ENCODE assay signal across 22 cellular contexts in the genomic region with DNA sequence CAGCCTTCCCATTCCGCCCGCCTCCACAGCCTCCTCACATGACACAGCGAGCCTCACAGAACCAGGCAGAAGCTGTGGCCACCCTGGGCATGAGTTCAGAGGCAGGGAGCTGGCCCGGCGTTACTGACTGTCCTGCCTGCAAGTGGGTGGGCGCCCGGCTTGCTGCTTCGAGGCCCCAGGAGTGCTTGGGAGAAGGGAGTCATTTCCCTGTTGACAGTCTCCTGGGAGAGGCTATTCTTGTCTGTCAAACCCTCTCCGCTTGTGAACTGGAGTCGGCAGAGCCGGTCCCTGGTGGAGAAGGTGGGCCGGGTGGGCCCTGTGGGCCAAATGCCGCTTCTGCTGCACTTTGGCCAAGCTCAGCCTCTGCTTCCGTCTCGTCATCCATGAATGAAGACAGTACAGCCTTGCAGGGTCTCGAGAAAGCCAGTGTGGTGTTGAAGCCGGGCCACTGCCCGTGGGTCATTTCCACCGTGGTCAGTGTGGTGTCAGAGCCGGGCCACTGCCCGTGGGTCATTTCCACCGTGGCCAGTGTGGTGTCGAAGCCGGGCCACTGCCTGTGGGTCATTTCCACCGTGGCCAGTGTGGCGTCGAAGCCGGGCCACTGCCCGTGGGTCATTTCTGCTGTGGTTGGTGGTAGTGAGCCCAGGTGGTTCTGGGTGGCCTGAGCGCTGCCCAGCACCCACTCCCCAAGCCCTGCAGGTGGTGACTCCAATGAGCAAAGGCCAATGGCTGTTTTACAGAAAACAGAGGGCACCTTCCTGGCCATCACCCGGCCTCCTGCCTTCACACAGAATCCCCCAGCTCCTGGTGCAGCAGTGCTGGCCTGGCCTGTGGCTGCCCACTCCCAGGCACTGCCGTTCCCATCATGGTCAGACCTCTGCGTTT. TPM values are rescaled to one million over a fixed set of nuclear protein-coding genes. Genes with fewer than 3 reads are reported as not detected.
"Had no signal": no experiment of that assay in that cellular context is flagged by ENCODE, and none has a peak within 500 bp of the region (broad histone marks: within the 10 kb centered on the region; RNA-seq: fewer than 3 reads in every experiment).

No MANE protein-coding gene starts in this region.

- H3K27me3 Mint-ChIP-seq: activated CD8-positive, alpha-beta T cell treated with anti-CD3 and anti-CD28 coated beads for 36 hours; central memory CD8-positive, alpha-beta T cell; naive thymus-derived CD8-positive, alpha-beta T cell; stimulated activated naive CD8-positive, alpha-beta T cell treated with anti-CD3 and anti-CD28 coated beads, Interleukin-15, amount 100 ng/mL, for 72 hours had no signal

- H3K4me3 ChIP-seq: breast epithelium, colonic mucosa, heart right ventricle, neural progenitor cell, right lobe of liver, thyroid gland, upper lobe of left lung had no signal

- H3K4me1 ChIP-seq: breast epithelium, colonic mucosa, heart right ventricle, neural progenitor cell, right lobe of liver, thyroid gland, upper lobe of left lung had no signal

- ATAC-seq: activated CD8-positive, alpha-beta T cell treated with anti-CD3 and anti-CD28 coated beads for 36 hours; activated naive CD4-positive, alpha-beta T cell treated with anti-CD3 and anti-CD28 coated beads, Interleukin-2, amount 50 U/mL, for 72 hours; activated T-cell treated with anti-CD3 and anti-CD28 coated beads, Interleukin-2, amount 50 U/mL, for 4 hours; naive thymus-derived CD8-positive, alpha-beta T cell; right lobe of liver; stimulated activated effector memory CD8-positive, alpha-beta T cell treated with anti-CD3 and anti-CD28 coated beads, Interleukin-12 subunit alpha, Interleukin-12 subunit beta, amount 100 ng/mL, for 72 hours; stimulated activated naive CD8-positive, alpha-beta T cell treated with anti-CD3 and anti-CD28 coated beads, Interleukin-15, amount 100 ng/mL, for 72 hours had no signal

- H3K9me3 ChIP-seq: breast epithelium, colonic mucosa, heart right ventricle, right lobe of liver, thyroid gland, upper lobe of left lung had no signal

- H3K27me3 ChIP-seq: breast epithelium, colonic mucosa, neural progenitor cell, right lobe of liver, thyroid gland, upper lobe of left lung had no signal

- H3K27ac Mint-ChIP-seq: activated CD8-positive, alpha-beta T cell treated with anti-CD3 and anti-CD28 coated beads for 36 hours; neural progenitor cell; stimulated activated effector memory CD8-positive, alpha-beta T cell treated with anti-CD3 and anti-CD28 coated beads, Interleukin-12 subunit alpha, Interleukin-12 subunit beta, amount 100 ng/mL, for 72 hours had no signal

- H3K36me3 Mint-ChIP-seq: activated naive CD4-positive, alpha-beta T cell treated with anti-CD3 and anti-CD28 coated beads, Interleukin-2, amount 50 U/mL, for 72 hours; stimulated activated effector memory CD8-positive, alpha-beta T cell treated with anti-CD3 and anti-CD28 coated beads, Interleukin-12 subunit alpha, Interleukin-12 subunit beta, amount 100 ng/mL, for 72 hours had no signal

- H3K9me3 Mint-ChIP-seq: activated CD8-positive, alpha-beta T cell treated with anti-CD3 and anti-CD28 coated beads for 36 hours; activated naive CD4-positive, alpha-beta T cell treated with anti-CD3 and anti-CD28 coated beads, Interleukin-2, amount 50 U/mL, for 72 hours; activated T-cell treated with anti-CD3 and anti-CD28 coated beads, Interleukin-2, amount 50 U/mL, for 4 hours; central memory CD8-positive, alpha-beta T cell; naive thymus-derived CD8-positive, alpha-beta T cell; neural progenitor cell; stimulated activated effector memory CD8-positive, alpha-beta T cell treated with anti-CD3 and anti-CD28 coated beads, Interleukin-12 subunit alpha, Interleukin-12 subunit beta, amount 100 ng/mL, for 72 hours; stimulated activated naive CD8-positive, alpha-beta T cell treated with anti-CD3 and anti-CD28 coated beads, Interleukin-15, amount 100 ng/mL, for 72 hours had no signal

- H3K36me3 ChIP-seq: colonic mucosa, neural progenitor cell had no signal

- H3K4me1 Mint-ChIP-seq: central memory CD8-positive, alpha-beta T cell; stimulated activated effector memory CD8-positive, alpha-beta T cell treated with anti-CD3 and anti-CD28 coated beads, Interleukin-12 subunit alpha, Interleukin-12 subunit beta, amount 100 ng/mL, for 72 hours; stimulated activated naive CD8-positive, alpha-beta T cell treated with anti-CD3 and anti-CD28 coated beads, Interleukin-15, amount 100 ng/mL, for 72 hours had no signal

- H3K4me3 Mint-ChIP-seq: activated CD8-positive, alpha-beta T cell treated with anti-CD3 and anti-CD28 coated beads for 36 hours; activated T-cell treated with anti-CD3 and anti-CD28 coated beads, Interleukin-2, amount 50 U/mL, for 4 hours; central memory CD8-positive, alpha-beta T cell; naive thymus-derived CD8-positive, alpha-beta T cell; neural progenitor cell; stimulated activated effector memory CD8-positive, alpha-beta T cell treated with anti-CD3 and anti-CD28 coated beads, Interleukin-12 subunit alpha, Interleukin-12 subunit beta, amount 100 ng/mL, for 72 hours; stimulated activated naive CD8-positive, alpha-beta T cell treated with anti-CD3 and anti-CD28 coated beads, Interleukin-15, amount 100 ng/mL, for 72 hours had no signal

- H3K27ac ChIP-seq: breast epithelium, colonic mucosa, heart right ventricle, neural progenitor cell, right lobe of liver, thyroid gland, upper lobe of left lung had no signal

- DNase-seq: activated CD4-positive, alpha-beta T cell treated with anti-CD3 and anti-CD28 coated beads, Interleukin-2, amount 50 U/mL, for 1 hour; activated CD8-positive, alpha-beta T cell treated with anti-CD3 and anti-CD28 coated beads for 36 hours; activated naive CD4-positive, alpha-beta T cell; activated T-cell treated with anti-CD3 and anti-CD28 coated beads, Interleukin-2, amount 50 U/mL, for 4 hours; colonic mucosa; effector memory CD4-positive, alpha-beta T cell; erythroblast; heart right ventricle; mesenchymal stem cell; stimulated activated CD4-positive, alpha-beta T cell treated with anti-CD3 and anti-CD28 coated beads, Interleukin-4, amount 100 ng/mL, for 24 hours; stimulated activated naive CD8-positive, alpha-beta T cell treated with anti-CD3 and anti-CD28 coated beads, Interleukin-15, amount 100 ng/mL, for 72 hours; substantia nigra; thyroid gland had no signal

RNA-seq across cellular contexts. Expression of gene F7, which starts 13.5 kb away (rescaled TPM):
- total RNA-seq: activated naive CD4-positive, alpha-beta T cell treated with anti-CD3 and anti-CD28 coated beads, Interleukin-2, amount 50 U/mL, for 72 hours; dermis microvascular lymphatic vessel endothelial cell; thyroid gland had no signal

RNA-seq across cellular contexts. Expression of gene F10, which starts 30.5 kb away (rescaled TPM):
- total RNA-seq: activated CD8-positive, alpha-beta T cell treated with anti-CD3 and anti-CD28 coated beads for 36 hours; activated naive CD4-positive, alpha-beta T cell treated with anti-CD3 and anti-CD28 coated beads, Interleukin-2, amount 50 U/mL, for 72 hours; activated T-cell treated with anti-CD3 and anti-CD28 coated beads, Interleukin-2, amount 50 U/mL, for 4 hours; dermis microvascular lymphatic vessel endothelial cell; naive thymus-derived CD8-positive, alpha-beta T cell had no signal
- polyA plus RNA-seq: naive thymus-derived CD8-positive, alpha-beta T cell had no signal
